ENCODE assay signal across 12 cellular contexts in the genomic region with DNA sequence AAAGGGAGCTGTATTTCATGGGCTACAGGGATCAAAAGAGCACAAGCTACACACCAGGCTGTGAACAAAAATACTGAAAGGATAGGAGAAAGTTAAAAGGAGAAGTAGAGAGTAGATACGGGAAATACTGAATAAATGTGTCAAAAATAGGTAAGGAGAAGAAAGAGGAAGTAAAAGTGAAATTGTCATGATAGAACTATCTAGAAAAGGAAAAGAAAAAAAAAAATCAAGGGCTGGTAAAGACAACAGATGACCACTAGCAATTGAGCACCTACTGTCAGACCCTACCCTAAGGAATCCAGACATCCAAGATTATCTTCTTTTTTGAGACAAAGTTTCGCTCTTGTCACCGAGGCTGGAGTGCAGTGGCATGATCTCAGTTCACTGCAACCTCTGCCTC. TPM values are rescaled to one million over a fixed set of nuclear protein-coding genes. Genes with fewer than 3 reads are reported as not detected.
A peak's percentile ranks its signal among the peaks of the same experiment; 100 is the strongest.
DNase-seq lines count a peak whose midpoint lies in the region; ATAC-seq, FAIRE-seq and TF ChIP-seq lines count a peak whose summit lies in the region.
"Had no signal": no experiment of that assay in that cellular context is flagged by ENCODE, and none has a peak within 500 bp of the region (broad histone marks: within the 10 kb centered on the region; RNA-seq: fewer than 3 reads in every experiment).

No MANE protein-coding gene starts in this region.

- no peak for FAIRE-seq in GM12891 (lab: Jason Lieb, UNC)

- TF ChIP-seq POLR2A in GM12891 (IDR thresholded peaks at IDR 0.05; ENCODE audit: low read depth, low read length): no peak

- ATAC-seq in GM21423 (IDR thresholded peaks at IDR 0.05; ENCODE audit: unreplicated experiment) (peak; percentile 51), HG03159 (IDR thresholded peaks at IDR 0.05; ENCODE audit: unreplicated experiment) (peak; percentile 39), GM19397 (IDR thresholded peaks at IDR 0.05; ENCODE audit: unreplicated experiment) (no peak)

- DNase-seq in GM12891 (ENCODE audit: insufficient read length, low spot score) (no peak), RPMI8226 (peak; percentile 23), NCI-H446 (lab: John Stamatoyannopoulos, UW) (no peak), AG08395 (ENCODE audit: low spot score) (no peak), retina (no peak)
- DNase-seq: central memory CD4-positive, alpha-beta T cell; foreskin fibroblast; NCI-H1048; stimulated activated CD4-positive, alpha-beta T cell treated with anti-CD3 and anti-CD28 coated beads, Interleukin-12 subunit alpha, Interleukin-12 subunit beta, amount 100 ng/mL, for 4 hours had no signal

TF ChIP-seq in GM12891, 5 proteins besides CTCF, POLR2A, EP300 and RAD21:
- TF ChIP-seq TAF1 (IDR thresholded peaks at IDR 0.05; ENCODE audit: low read depth, low read length) (no peak), SPI1 (IDR thresholded peaks at IDR 0.05; ENCODE audit: low read depth, low read length) (peak; percentile 27; the same call in 1 of the 2 replicates)

RNA-seq across cellular contexts. Expression of gene RUBCNL, which starts 4.8 kb away (rescaled TPM):
- 14.8 TPM for polyA plus RNA-seq in GM12891 (2012; ENCODE audit: low read depth, missing spikeins)
